16 cellular contexts compared by ENCODE assay signal in genomic region chr22:31612891-31613285, GRCh38. TPM values are rescaled to one million over a fixed set of nuclear protein-coding genes. Genes with fewer than 3 reads are reported as not detected.
DNase-seq lines count a peak whose midpoint lies in the region; ATAC-seq and TF ChIP-seq lines count a peak whose summit lies in the region.
"Had no signal": no experiment of that assay in that cellular context is flagged by ENCODE, and none has a peak within 500 bp of the region (broad histone marks: within the 10 kb centered on the region; RNA-seq: fewer than 3 reads in every experiment).

No MANE protein-coding gene starts in this region.

- intact Hi-C loops in uterus (cut with DNase I; ENCODE audit: low total_unique reads) = no loop called here

- H2AFZ ChIP-seq in neuronal stem cell (ENCODE audit: low read length) = no peak overlapping the region

- H3K23ac ChIP-seq in neuronal stem cell (ENCODE audit: low read depth, low read length, poor library complexity) = no peak overlapping the region

- H2BK5ac ChIP-seq in neuronal stem cell (ENCODE audit: low read length) = no peak overlapping the region

- H3K9ac ChIP-seq in BLaER1 = 0 out of 2 replicates have a peak overlapping the region, but pooled peaks have one; percentile 53
- peak overlapping the region; percentile 79 for H3K9ac ChIP-seq in neuronal stem cell (ENCODE audit: low read depth, low read length, poor library complexity)

- H3K14ac ChIP-seq in neuronal stem cell (ENCODE audit: low read length) = no peak overlapping the region

- no peak for DNase-seq in CD4-positive, CD25-positive, alpha-beta regulatory T cell
- DNase-seq in T-helper 17 cell = no peak
- DNase-seq in neuronal stem cell (ENCODE audit: low spot score) = no peak
- DNase-seq in KG1 (lab: John Stamatoyannopoulos, UW) = no peak
- no peak for DNase-seq in uterus
- DNase-seq: DMS79 treated with DMSO at 0.1 percent for 48 hours, H9, NCI-H1105, NCI-H2081 treated with DMSO at 0.1 percent for 48 hours, NCI-H446 treated with DMSO at 0.1 percent for 48 hours, SW 1271 had no signal

- H3K4me3 Mint-ChIP-seq in CD4-positive, CD25-positive, alpha-beta regulatory T cell = no peak overlapping the region
- H3K4me3 Mint-ChIP-seq in T-helper 17 cell = no peak overlapping the region
- H3K4me3 Mint-ChIP-seq: H9, IgD-negative memory B cell had no signal

- peaks cover 44% of the 10 kb centered on the region for H3K36me3 ChIP-seq in BLaER1
- peaks cover 50% of the 10 kb centered on the region for H3K36me3 ChIP-seq in CD4-positive, CD25-positive, alpha-beta regulatory T cell (ENCODE audit: control insufficient read depth, insufficient read depth, low read length)
- H3K36me3 ChIP-seq in neuronal stem cell (replicated peaks in 1 of 2; ENCODE audit: control insufficient read depth in 2 of 2, insufficient read depth in 2 of 2, low read length in 2 of 2) = peaks cover 7 to 53% of the 10 kb centered on the region in 2 donors
- no peaks in the 10 kb centered on the region for H3K36me3 ChIP-seq in uterus

- peak overlapping the region; percentile 87; the same call in 1 of the 2 replicates for H3K4me2 ChIP-seq in BLaER1
- no peak overlapping the region for H3K4me2 ChIP-seq in neuronal stem cell (ENCODE audit: insufficient read depth, low read length, poor library complexity, severe bottlenecking)

- no peak overlapping the region for H2BK12ac ChIP-seq in neuronal stem cell (ENCODE audit: low read length)

- H3K4me3 ChIP-seq in BLaER1 (no peak overlapping the region), neuronal stem cell (ENCODE audit: low read length in 2 of 2) (no peak overlapping the region), uterus (no peak overlapping the region)
- no peak overlapping the region for H3K4me3 ChIP-seq in CD4-positive, CD25-positive, alpha-beta regulatory T cell (ENCODE audit: low read depth, low read length)

- H3K27me3 ChIP-seq in BLaER1 = no peaks in the 10 kb centered on the region
- H3K27me3 ChIP-seq in CD4-positive, CD25-positive, alpha-beta regulatory T cell (ENCODE audit: control insufficient read depth, insufficient read depth, low read length) = no peaks in the 10 kb centered on the region
- no peaks in the 10 kb centered on the region for H3K27me3 ChIP-seq in neuronal stem cell (ENCODE audit: control insufficient read depth in 3 of 3, insufficient read depth in 3 of 3, low read depth in 1 of 3, low read length in 3 of 3)
- no peaks in the 10 kb centered on the region for H3K27me3 ChIP-seq in uterus

- H2BK15ac ChIP-seq in neuronal stem cell (ENCODE audit: low read length) = no peak overlapping the region

- H3K4me1 Mint-ChIP-seq in CD4-positive, CD25-positive, alpha-beta regulatory T cell = peaks cover 0 to 14% (median 12%) of the 10 kb centered on the region in 4 donors
- peaks cover 20% of the 10 kb centered on the region for H3K4me1 Mint-ChIP-seq in T-helper 17 cell
- H3K4me1 Mint-ChIP-seq: H9 had no signal

- peaks cover 56% of the 10 kb centered on the region for H3K4me1 ChIP-seq in BLaER1
- H3K4me1 ChIP-seq in CD4-positive, CD25-positive, alpha-beta regulatory T cell (ENCODE audit: control insufficient read depth, insufficient read depth, low read length, poor library complexity, severe bottlenecking) = no peaks in the 10 kb centered on the region
- no peaks in the 10 kb centered on the region for H3K4me1 ChIP-seq in neuronal stem cell (ENCODE audit: control insufficient read depth in 2 of 2, insufficient read depth in 1 of 2, low read depth in 1 of 2, low read length in 2 of 2)
- no peaks in the 10 kb centered on the region for H3K4me1 ChIP-seq in uterus

- no peak overlapping the region for H2BK120ac ChIP-seq in neuronal stem cell (ENCODE audit: low read depth, low read length)

- H3K79me1 ChIP-seq in neuronal stem cell (ENCODE audit: low read depth, low read length) = no peaks in the 10 kb centered on the region

- H3K9me3 Mint-ChIP-seq in CD4-positive, CD25-positive, alpha-beta regulatory T cell = peaks cover 0 to 1% (median 0%) of the 10 kb centered on the region in 7 donors
- H3K9me3 Mint-ChIP-seq: H9, IgD-negative memory B cell had no signal

- H3K4ac ChIP-seq in neuronal stem cell (ENCODE audit: low read length) = no peak overlapping the region

- no peak for TF ChIP-seq POLR2A in uterus (IDR thresholded peaks at IDR 0.05)

- H4K20me1 ChIP-seq in BLaER1 = peaks cover 9% of the 10 kb centered on the region

- ATAC-seq in CD4-positive, CD25-positive, alpha-beta regulatory T cell (ENCODE audit: low read depth in 2 of 2) = no peak
- ATAC-seq in T-helper 17 cell = no peak
- no peak for ATAC-seq in GM18519 (IDR thresholded peaks at IDR 0.05; ENCODE audit: low FRiP score, unreplicated experiment)
- ATAC-seq: Panc1, Right ventricle myocardium inferior had no signal

- H3K36me3 Mint-ChIP-seq in CD4-positive, CD25-positive, alpha-beta regulatory T cell = peaks cover 21% of the 10 kb centered on the region
- peaks cover 4% of the 10 kb centered on the region for H3K36me3 Mint-ChIP-seq in T-helper 17 cell (ENCODE audit: low read depth)

- WGBS in neuronal stem cell (ENCODE audit: extremely low coverage in 2 of 2, insufficient read length in 2 of 2, insufficient replicate concordance in 1 of 2), 2 donors = no CpG with 5 or more reads among the region's 12 CpGs

- no peak overlapping the region for H4K91ac ChIP-seq in neuronal stem cell (ENCODE audit: low read depth, low read length, poor library complexity)

- H3K27ac ChIP-seq in BLaER1 = peak overlapping the region; percentile 78
- no peak overlapping the region for H3K27ac ChIP-seq in CD4-positive, CD25-positive, alpha-beta regulatory T cell (ENCODE audit: insufficient read depth, low read length, poor library complexity, severe bottlenecking)
- no peak overlapping the region for H3K27ac ChIP-seq in neuronal stem cell (replicated peaks; ENCODE audit: low read length)
- H3K27ac ChIP-seq in uterus = no peak overlapping the region

- peak overlapping the region in 2 of 3 donors; percentile 28 to 88 for H3K27ac Mint-ChIP-seq in CD4-positive, CD25-positive, alpha-beta regulatory T cell
- peak overlapping the region; percentile 49 for H3K27ac Mint-ChIP-seq in T-helper 17 cell

- H2AK5ac ChIP-seq in neuronal stem cell (ENCODE audit: low read depth, low read length) = no peak overlapping the region

- H3K27me3 Mint-ChIP-seq in CD4-positive, CD25-positive, alpha-beta regulatory T cell = no peaks in the 10 kb centered on the region
- no peaks in the 10 kb centered on the region for H3K27me3 Mint-ChIP-seq in T-helper 17 cell
- H3K27me3 Mint-ChIP-seq: IgD-negative memory B cell had no signal

- no peaks in the 10 kb centered on the region for H3K9me3 ChIP-seq in BLaER1
- H3K9me3 ChIP-seq in CD4-positive, CD25-positive, alpha-beta regulatory T cell (ENCODE audit: control insufficient read depth in 2 of 2, low read length in 2 of 2) = no peaks in the 10 kb centered on the region
- H3K9me3 ChIP-seq in T-helper 17 cell (ENCODE audit: control insufficient read depth, low read length, poor library complexity, severe bottlenecking) = no peaks in the 10 kb centered on the region
- no peaks in the 10 kb centered on the region for H3K9me3 ChIP-seq in neuronal stem cell (replicated peaks in 1 of 2; ENCODE audit: control insufficient read depth in 2 of 2, insufficient read depth in 1 of 2, low read depth in 1 of 2, low read length in 2 of 2)
- no peaks in the 10 kb centered on the region for H3K9me3 ChIP-seq in uterus

- H3K18ac ChIP-seq in neuronal stem cell (ENCODE audit: low read length) = no peak overlapping the region

- no peak for TF ChIP-seq CTCF in uterus (IDR thresholded peaks at IDR 0.05)

- no peak overlapping the region for H4K8ac ChIP-seq in neuronal stem cell (ENCODE audit: low read depth, low read length)

RNA-seq across cellular contexts. Expression of gene PISD, which starts 49.1 kb away (rescaled TPM):
- total RNA-seq in CD4-positive, CD25-positive, alpha-beta regulatory T cell = 41.5 TPM
- 10 to 100 TPM; 12.7 to 19.4 (median 15.4) TPM for polyA plus RNA-seq in CD4-positive, CD25-positive, alpha-beta regulatory T cell
- total RNA-seq in T-helper 17 cell = 10 to 100 TPM; 37.6 to 38.3 TPM
- 18.6 TPM for polyA plus RNA-seq in neuronal stem cell (2013, experiment 1 of 2)
- polyA plus RNA-seq in neuronal stem cell (2013, experiment 2 of 2) = 18.6 TPM
- total RNA-seq in uterus = 100 to 1,000 TPM in 1 of 4 donors, 10 to 100 TPM in 3; 21.8 to 205 (median 42.2) TPM
